Comparison of ENCODE assay signal across 10 cellular contexts in the genomic region with DNA sequence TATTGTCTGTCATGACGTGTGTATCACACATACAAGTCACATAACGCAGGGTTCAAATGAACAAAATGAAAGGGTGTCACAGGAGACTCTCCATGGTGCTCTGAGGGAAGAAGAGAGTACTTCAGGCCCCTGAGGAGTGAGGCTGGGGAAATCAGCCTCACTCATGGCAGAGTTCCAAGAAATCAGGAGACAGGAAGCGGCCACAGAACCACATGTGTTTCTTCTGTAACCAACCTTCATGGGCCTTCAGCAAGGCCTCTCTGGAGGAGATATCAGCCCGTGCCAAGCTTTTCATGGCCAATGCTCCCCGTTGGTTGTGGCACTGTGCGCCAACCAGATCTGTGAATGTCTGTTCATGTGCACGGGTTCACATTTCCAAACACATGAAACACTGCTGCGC.
DNase-seq lines count a peak whose midpoint lies in the region; ATAC-seq, FAIRE-seq and TF ChIP-seq lines count a peak whose summit lies in the region.
"Had no signal": no experiment of that assay in that cellular context is flagged by ENCODE, and none has a peak within 500 bp of the region (broad histone marks: within the 10 kb centered on the region; RNA-seq: fewer than 3 reads in every experiment).

No MANE protein-coding gene starts in this region.

- TF ChIP-seq CTCF in activated CD8-positive, alpha-beta T cell treated with anti-CD3 and anti-CD28 coated beads for 36 hours (IDR thresholded peaks at IDR 0.05) = no peak

- DNase-seq in DMS153 treated with DMSO at 0.1 percent for 48 hours (lab: John Stamatoyannopoulos, UW; ENCODE audit: unreplicated experiment) (peak; percentile 0), DMS153 (lab: John Stamatoyannopoulos, UW) (no peak), HK-2 (ENCODE audit: unreplicated experiment) (peak; percentile 7), left lobe of liver (ENCODE audit: low spot score) (no peak), H54 (ENCODE audit: insufficient read length, low spot score) (no peak), middle frontal gyrus (ENCODE audit: extremely low spot score, low spot score) (no peak), NCI-H526 (lab: John Stamatoyannopoulos, UW) (no peak)
- DNase-seq in activated CD8-positive, alpha-beta T cell treated with anti-CD3 and anti-CD28 coated beads for 36 hours = peak; percentile 62
- DNase-seq: NCI-H446 treated with DMSO at 0.1 percent for 48 hours had no signal

- H3K9me3 Mint-ChIP-seq in activated CD8-positive, alpha-beta T cell treated with anti-CD3 and anti-CD28 coated beads for 36 hours = peaks cover 16% of the 10 kb centered on the region

- H3K4me3 Mint-ChIP-seq in activated CD8-positive, alpha-beta T cell treated with anti-CD3 and anti-CD28 coated beads for 36 hours = no peak overlapping the region

- peak overlapping the region; percentile 43 for H3K27ac Mint-ChIP-seq in activated CD8-positive, alpha-beta T cell treated with anti-CD3 and anti-CD28 coated beads for 36 hours

- ATAC-seq in activated CD8-positive, alpha-beta T cell treated with anti-CD3 and anti-CD28 coated beads for 36 hours = peak; percentile 72
- peak; percentile 20 for ATAC-seq in left lobe of liver

- H3K36me3 Mint-ChIP-seq in activated CD8-positive, alpha-beta T cell treated with anti-CD3 and anti-CD28 coated beads for 36 hours (ENCODE audit: low read depth) = peaks cover 4% of the 10 kb centered on the region

- peaks cover 15% of the 10 kb centered on the region for H3K4me1 Mint-ChIP-seq in activated CD8-positive, alpha-beta T cell treated with anti-CD3 and anti-CD28 coated beads for 36 hours (ENCODE audit: low read depth)

- no peak for TF ChIP-seq POLR2A in H54 (IDR thresholded peaks at IDR 0.05; ENCODE audit: low read depth, low read length)

- CTCF ChIA-PET in activated CD8-positive, alpha-beta T cell treated with anti-CD3 and anti-CD28 coated beads for 36 hours (lab: Charles Lee) = no interaction called here

- no peak for FAIRE-seq in H54 (lab: Jason Lieb, UNC)
- FAIRE-seq: A204.1 had no signal

- no peaks in the 10 kb centered on the region for H3K27me3 Mint-ChIP-seq in activated CD8-positive, alpha-beta T cell treated with anti-CD3 and anti-CD28 coated beads for 36 hours

- intact Hi-C loops in activated CD8-positive, alpha-beta T cell treated with anti-CD3 and anti-CD28 coated beads for 36 hours (cut with micrococcal nuclease) = no loop called here

- POLR2A ChIA-PET in activated CD8-positive, alpha-beta T cell treated with anti-CD3 and anti-CD28 coated beads for 36 hours (lab: Charles Lee) = no interaction called here

Comparison
In these comparisons a context has a peak if more than half of its experiments do, and no peak if none do; other contexts are left out.
1. DNase-seq: peak in DMS153 treated with DMSO at 0.1 percent for 48 hours (single experiment), HK-2 (single experiment) and activated CD8-positive, alpha-beta T cell treated with anti-CD3 and anti-CD28 coated beads for 36 hours (single experiment); none in DMS153 (single experiment), left lobe of liver (single experiment), H54 (single experiment), middle frontal gyrus (single experiment) and NCI-H526 (0 of 2).